ENCODE assay signal across 1 cellular context in the genomic region with DNA sequence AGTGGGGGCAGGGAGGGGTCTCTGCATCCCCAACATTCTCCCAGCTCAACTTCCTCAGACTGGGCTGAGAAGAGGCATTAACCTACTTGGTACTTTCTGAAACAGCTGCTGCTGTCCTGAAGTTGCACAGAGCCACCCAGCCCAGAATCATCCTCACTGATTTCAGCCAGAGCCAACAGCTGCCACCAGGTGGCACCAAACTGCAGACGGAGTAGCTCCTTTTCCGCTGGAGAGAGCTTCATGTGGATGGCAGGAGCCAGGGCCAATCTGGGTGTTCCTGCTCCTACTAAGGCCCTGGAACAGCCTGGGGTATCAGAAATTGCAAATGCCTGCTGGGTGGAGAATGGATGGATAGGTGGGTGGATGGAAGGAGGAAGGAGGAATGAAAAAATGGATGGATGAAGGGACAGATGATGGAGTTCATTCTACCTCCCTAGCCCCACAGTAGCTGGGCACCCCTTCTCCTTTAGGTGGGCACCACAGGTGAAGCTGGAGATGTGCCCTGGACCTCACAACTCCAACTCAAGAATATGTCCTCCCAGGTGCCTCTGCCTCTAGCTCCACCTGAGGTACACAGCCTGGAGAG.
TF ChIP-seq lines count a peak whose summit lies in the region.

No MANE protein-coding gene starts in this region.

TF ChIP-seq in WTC11, 78 proteins besides CTCF, POLR2A, EP300 and RAD21 (continued from another document):
- TF ChIP-seq GTF2I (CRISPR knock-in tag; conservative IDR thresholded peaks at IDR 0.05) (no peak), CREM (CRISPR knock-in tag; IDR thresholded peaks at IDR 0.05) (no peak), SP1 (CRISPR knock-in tag; conservative IDR thresholded peaks at IDR 0.05) (no peak), JAZF1 (CRISPR knock-in tag; IDR thresholded peaks at IDR 0.05) (no peak), HMGA2 (CRISPR knock-in tag; IDR thresholded peaks at IDR 0.05) (no peak), NR3C1 (CRISPR knock-in tag; conservative IDR thresholded peaks at IDR 0.05; ENCODE audit: low read depth) (no peak), GRHL2 (CRISPR knock-in tag; IDR thresholded peaks at IDR 0.05; ENCODE audit: insufficient replicate concordance, severe bottlenecking) (no peak)
- TF ChIP-seq, protein P1, sequence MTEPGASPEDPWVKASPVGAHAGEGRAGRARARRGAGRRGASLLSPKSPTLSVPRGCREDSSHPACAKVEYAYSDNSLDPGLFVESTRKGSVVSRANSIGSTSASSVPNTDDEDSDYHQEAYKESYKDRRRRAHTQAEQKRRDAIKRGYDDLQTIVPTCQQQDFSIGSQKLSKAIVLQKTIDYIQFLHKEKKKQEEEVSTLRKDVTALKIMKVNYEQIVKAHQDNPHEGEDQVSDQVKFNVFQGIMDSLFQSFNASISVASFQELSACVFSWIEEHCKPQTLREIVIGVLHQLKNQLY (CRISPR knock-in tag; IDR thresholded peaks at IDR 0.05), result no peak
- TF ChIP-seq, protein P2, sequence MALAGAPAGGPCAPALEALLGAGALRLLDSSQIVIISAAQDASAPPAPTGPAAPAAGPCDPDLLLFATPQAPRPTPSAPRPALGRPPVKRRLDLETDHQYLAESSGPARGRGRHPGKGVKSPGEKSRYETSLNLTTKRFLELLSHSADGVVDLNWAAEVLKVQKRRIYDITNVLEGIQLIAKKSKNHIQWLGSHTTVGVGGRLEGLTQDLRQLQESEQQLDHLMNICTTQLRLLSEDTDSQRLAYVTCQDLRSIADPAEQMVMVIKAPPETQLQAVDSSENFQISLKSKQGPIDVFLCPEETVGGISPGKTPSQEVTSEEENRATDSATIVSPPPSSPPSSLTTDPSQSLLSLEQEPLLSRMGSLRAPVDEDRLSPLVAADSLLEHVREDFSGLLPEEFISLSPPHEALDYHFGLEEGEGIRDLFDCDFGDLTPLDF (CRISPR knock-in tag; IDR thresholded peaks at IDR 0.05), result no peak
- TF ChIP-seq, protein P3, sequence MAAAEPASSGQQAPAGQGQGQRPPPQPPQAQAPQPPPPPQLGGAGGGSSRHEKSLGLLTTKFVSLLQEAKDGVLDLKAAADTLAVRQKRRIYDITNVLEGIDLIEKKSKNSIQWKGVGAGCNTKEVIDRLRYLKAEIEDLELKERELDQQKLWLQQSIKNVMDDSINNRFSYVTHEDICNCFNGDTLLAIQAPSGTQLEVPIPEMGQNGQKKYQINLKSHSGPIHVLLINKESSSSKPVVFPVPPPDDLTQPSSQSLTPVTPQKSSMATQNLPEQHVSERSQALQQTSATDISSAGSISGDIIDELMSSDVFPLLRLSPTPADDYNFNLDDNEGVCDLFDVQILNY (CRISPR knock-in tag; IDR thresholded peaks at IDR 0.05), result no peak
